19 cellular contexts compared by ENCODE assay signal in genomic region chr12:62709321-62709720, GRCh38.
DNase-seq lines count a peak whose midpoint lies in the region; TF ChIP-seq lines count a peak whose summit lies in the region.
"Had no signal": no experiment of that assay in that cellular context is flagged by ENCODE, and none has a peak within 500 bp of the region (broad histone marks: within the 10 kb centered on the region; RNA-seq: fewer than 3 reads in every experiment).

No MANE protein-coding gene starts in this region.

- peaks cover 54% of the 10 kb centered on the region for H3K4me1 ChIP-seq in neural progenitor cell
- H3K4me1 ChIP-seq: Peyer's patch had no signal

- H3K4me3 Mint-ChIP-seq in neural progenitor cell: no peak overlapping the region
- H3K4me3 Mint-ChIP-seq: H9 had no signal

- TF ChIP-seq CTCF in fibroblast of pulmonary artery (IDR thresholded peaks at IDR 0.05; ENCODE audit: low read length, missing control alignments) (no peak), neural progenitor cell (IDR thresholded peaks at IDR 0.05) (no peak)

- no peak overlapping the region for H2AFZ ChIP-seq in neural progenitor cell (replicated peaks)

- no peak overlapping the region for H3K4me2 ChIP-seq in neural progenitor cell

- H3K4me3 ChIP-seq in fibroblast of pulmonary artery (replicated peaks; ENCODE audit: low read depth, low read length): no peak overlapping the region
- H3K4me3 ChIP-seq in neural progenitor cell: no peak overlapping the region
- H3K4me3 ChIP-seq: MG63, Peyer's patch had no signal

- no peaks in the 10 kb centered on the region for H3K27me3 ChIP-seq in neural progenitor cell
- H3K27me3 ChIP-seq: MG63, Peyer's patch had no signal

- peaks cover 38% of the 10 kb centered on the region for H3F3A ChIP-seq in neural progenitor cell (ENCODE audit: low read depth)

- H3K27me3 Mint-ChIP-seq in neural progenitor cell (ENCODE audit: insufficient read depth, low read depth): no peaks in the 10 kb centered on the region

- H3K36me3 ChIP-seq in neural progenitor cell: no peaks in the 10 kb centered on the region
- H3K36me3 ChIP-seq: MG63, Peyer's patch had no signal

- no peak overlapping the region for H3K9ac ChIP-seq in neural progenitor cell

- peak overlapping the region; percentile 46 for H3K27ac Mint-ChIP-seq in neural progenitor cell

- H3K4me1 Mint-ChIP-seq in neural progenitor cell: peaks cover 55% of the 10 kb centered on the region

- peaks cover 15% of the 10 kb centered on the region for H3K36me3 Mint-ChIP-seq in neural progenitor cell

- H3K9me3 Mint-ChIP-seq in neural progenitor cell: peaks cover 2% of the 10 kb centered on the region
- H3K9me3 Mint-ChIP-seq: H9 had no signal

- no peaks in the 10 kb centered on the region for H3K79me2 ChIP-seq in neural progenitor cell (ENCODE audit: low read depth)

- no peaks in the 10 kb centered on the region for H4K20me1 ChIP-seq in neural progenitor cell (ENCODE audit: low read depth)

- no peaks in the 10 kb centered on the region for H3K9me3 ChIP-seq in neural progenitor cell (ENCODE audit: low read depth)
- H3K9me3 ChIP-seq: MG63, Peyer's patch had no signal

- DNase-seq in EH (ENCODE audit: low read depth) (peak; percentile 37), NCI-H226 (peak; percentile 20), fibroblast of pulmonary artery (ENCODE audit: low read depth) (peak; percentile 72), neural progenitor cell (ENCODE audit: low spot score) (no peak), GM19238 (ENCODE audit: insufficient read length, low spot score) (no peak), NCI-H1930 (lab: John Stamatoyannopoulos, UW) (no peak)
- no peak for DNase-seq in activated CD8-positive, alpha-beta memory T cell treated with anti-CD3 and anti-CD28 coated beads for 24 hours
- DNase-seq: ACHN; C1 segment of cervical spinal cord; DMS79 treated with DMSO at 0.1 percent for 48 hours; H9; Kasumi-1; MG63; NCI-H1048; NCI-H1436; NCI-H2029 treated with DMSO at 0.1 percent for 48 hours; NCI-H748 treated with DMSO at 0.1 percent for 48 hours; NK-92 treated with Interleukin-12 subunit alpha and Interleukin-12 subunit beta, amount 100 ng/mL, for 24 hours; Peyer's patch had no signal

- no peak overlapping the region for H3K27ac ChIP-seq in neural progenitor cell
- H3K27ac ChIP-seq: Peyer's patch had no signal

Comparison
In these comparisons a context has a peak if more than half of its experiments do, and no peak if none do; other contexts are left out.
1. DNase-seq: peak in EH (single experiment), NCI-H226 (single experiment) and fibroblast of pulmonary artery (single experiment); none in neural progenitor cell (single experiment), GM19238 (single experiment), NCI-H1930 (0 of 2) and activated CD8-positive, alpha-beta memory T cell treated with anti-CD3 and anti-CD28 coated beads for 24 hours (single experiment).